Comparison of ENCODE assay signal across 18 cellular contexts in genomic region chr3:104941785-104942184, GRCh38.
"Had no signal": no experiment of that assay in that cellular context is flagged by ENCODE, and none has a peak within 500 bp of the region (broad histone marks: within the 10 kb centered on the region; RNA-seq: fewer than 3 reads in every experiment).

No MANE protein-coding gene starts in this region.

- H3K4me3 ChIP-seq: dorsolateral prefrontal cortex, right atrium auricular region, skin epidermis, stomach, thoracic aorta had no signal

- H3K27ac ChIP-seq: dorsolateral prefrontal cortex, right atrium auricular region, skin epidermis, stomach, thoracic aorta, WERI-Rb-1 had no signal

- H3K36me3 ChIP-seq: right atrium auricular region, stomach, thoracic aorta, WERI-Rb-1 had no signal

- H3K9me3 ChIP-seq: right atrium auricular region, stomach, thoracic aorta had no signal

- DNase-seq: activated CD4-positive, alpha-beta memory T cell treated with anti-CD3 and anti-CD28 coated beads, Interleukin-2, amount 10 ng/mL, durations not matched to agents 7 days and 5 days; activated CD4-positive, alpha-beta T cell treated with anti-CD3 and anti-CD28 coated beads for 36 hours; activated naive CD4-positive, alpha-beta T cell; activated T-cell treated with anti-CD3 and anti-CD28 coated beads, Interleukin-2, amount 50 U/mL, for 72 hours; aorta; dorsolateral prefrontal cortex; glutamatergic neuron; immature natural killer cell; left colon; nephron progenitor cell; posterior cingulate gyrus; stomach; T1000; WERI-Rb-1 had no signal

- H3K27me3 ChIP-seq: dorsolateral prefrontal cortex, right atrium auricular region, stomach had no signal

- ATAC-seq: activated CD4-positive, alpha-beta T cell treated with anti-CD3 and anti-CD28 coated beads for 36 hours; activated T-cell treated with anti-CD3 and anti-CD28 coated beads, Interleukin-2, amount 50 U/mL, for 72 hours; esophagus mucosa; left colon had no signal

- H3K4me1 ChIP-seq: right atrium auricular region, stomach had no signal
